8 cellular contexts compared by ENCODE assay signal in genomic region chr6:47780510-47781356, GRCh38. TPM values are rescaled to one million over a fixed set of nuclear protein-coding genes. Genes with fewer than 3 reads are reported as not detected.
A peak's percentile ranks its signal among the peaks of the same experiment; 100 is the strongest.
DNase-seq lines count a peak whose midpoint lies in the region; ATAC-seq, FAIRE-seq and TF ChIP-seq lines count a peak whose summit lies in the region.

No MANE protein-coding gene starts in this region.

- intact Hi-C loops in MCF 10A (cut with micrococcal nuclease): loop anchor here (1.0 to 2.0 kb wide), 4 partner anchors 46 to 366 kb away; no protein-coding TSS in a partner anchor

- ATAC-seq in A549 (peak; percentile 85 to 89), HG02623 (IDR thresholded peaks at IDR 0.05; ENCODE audit: unreplicated experiment) (peak; percentile 98)

- no peak overlapping the region for H2AFZ ChIP-seq in SK-N-SH (ENCODE audit: low read depth)

- TF ChIP-seq RAD21 in A549 (conservative IDR thresholded peaks at IDR 0.05 in 1 of 2, IDR thresholded peaks at IDR 0.05 in 1 of 2) (peak; percentile 76 to 80), SK-N-SH (IDR thresholded peaks at IDR 0.05; ENCODE audit: low read length) (peak; percentile 72)

- H3K27me3 Mint-ChIP-seq in MCF 10A (ENCODE audit: insufficient read depth, unreplicated experiment): no peaks in the 10 kb centered on the region

- no peak for TF ChIP-seq POLR2A in A549 (IDR thresholded peaks at IDR 0.05; ENCODE audit: low read length)

- DNase-seq in A549 (ENCODE audit: low read depth in 1 of 2, low spot score in 1 of 2) (peak; percentile 33 to 57), MV-4-11 (lab: John Stamatoyannopoulos, UW) (peak; percentile 49), SK-N-SH (peak; percentile 23), MCF 10A (ENCODE audit: unreplicated experiment) (peak; percentile 76)
- peak; percentile 11 to 22 for DNase-seq in stimulated activated CD4-positive, alpha-beta T cell treated with anti-CD3 and anti-CD28 coated beads, Interleukin-2, amount 100 ng/mL, for 24 hours

- TF ChIP-seq CTCF in A549 (IDR thresholded peaks at IDR 0.05) (peak; percentile 67), GM12875 (IDR thresholded peaks at IDR 0.05; ENCODE audit: borderline replicate concordance, insufficient read depth, low read depth, low read length) (peak; percentile 40; the same call in 1 of the 2 replicates), SK-N-SH (IDR thresholded peaks at IDR 0.05) (peak; percentile 77), MCF 10A (IDR thresholded peaks at IDR 0.05; ENCODE audit: unreplicated experiment) (peak; percentile 41)

- no peaks in the 10 kb centered on the region for H4K20me1 ChIP-seq in SK-N-SH (ENCODE audit: insufficient read depth)

- no peak for TF ChIP-seq EP300 in A549 (IDR thresholded peaks at IDR 0.05)
- TF ChIP-seq EP300 in SK-N-SH (IDR thresholded peaks at IDR 0.05; ENCODE audit: borderline replicate concordance in 1 of 2, low read depth in 1 of 2, low read length in 1 of 2): no peak

- H3K27ac ChIP-seq in A549 (peak overlapping the region; percentile 41 to 48; a peak in 3 of 6 replicates), SK-N-SH (ENCODE audit: low read depth in 2 of 2, low read length in 1 of 2) (no peak overlapping the region)

- H3K4me1 Mint-ChIP-seq in MCF 10A (ENCODE audit: insufficient read depth, unreplicated experiment): no peaks in the 10 kb centered on the region

- WGBS in A549 (ENCODE audit: missing lambda C conversion rate): 2% methylated on average over 6 of the region's 6 CpGs
- WGBS in SK-N-SH (ENCODE audit: low lambda C conversion rate): under 1% methylated on average over 6 of the region's 6 CpGs

- no peaks in the 10 kb centered on the region for H3F3A ChIP-seq in SK-N-SH (replicated peaks; ENCODE audit: insufficient read depth)

- no peak overlapping the region for H3K9ac ChIP-seq in SK-N-SH

- H3K4me1 ChIP-seq in A549: no peaks in the 10 kb centered on the region
- no peaks in the 10 kb centered on the region for H3K4me1 ChIP-seq in SK-N-SH (ENCODE audit: control insufficient read depth in 1 of 2, insufficient read depth in 2 of 2, low read depth in 1 of 2, low read length in 1 of 2)

- no peak overlapping the region for H3K4me3 Mint-ChIP-seq in MCF 10A (ENCODE audit: unreplicated experiment)

- peak; percentile 63 for FAIRE-seq in A549 (lab: Jason Lieb, UNC)
- peak; percentile 93 for FAIRE-seq in islet of Langerhans (lab: Jason Lieb, UNC)

- H3K9me3 Mint-ChIP-seq in MCF 10A (ENCODE audit: unreplicated experiment): no peaks in the 10 kb centered on the region

- no peaks in the 10 kb centered on the region for H3K36me3 Mint-ChIP-seq in MCF 10A (ENCODE audit: insufficient read depth, unreplicated experiment)

- H3K36me3 ChIP-seq in SK-N-SH (replicated peaks in 1 of 2; ENCODE audit: control insufficient read depth in 1 of 2, insufficient read depth in 2 of 2, low read length in 1 of 2): no peaks in the 10 kb centered on the region

- H3K4me3 ChIP-seq in A549: no peak overlapping the region
- H3K4me3 ChIP-seq in GM12875 (ENCODE audit: low read depth, low read length): no peak overlapping the region
- H3K4me3 ChIP-seq in SK-N-SH (ENCODE audit: low read depth in 2 of 2, low read length in 1 of 2): peak overlapping the region in 1 of 2 experiments; percentile 0; a peak in 1 of 4 replicates

- H3K9me2 ChIP-seq in SK-N-SH: no peaks in the 10 kb centered on the region

- no peaks in the 10 kb centered on the region for H3K9me3 ChIP-seq in A549
- H3K9me3 ChIP-seq in SK-N-SH: no peaks in the 10 kb centered on the region

- no TSS peak for BruUV-seq in MCF 10A (replicated peaks; lab: Mats Ljungman, UMichigan)

- peak overlapping the region; percentile 68 for H3K4me2 ChIP-seq in A549
- peak overlapping the region; percentile 65 for H3K4me2 ChIP-seq in SK-N-SH

- peak overlapping the region; percentile 39 for H3K27ac Mint-ChIP-seq in MCF 10A (ENCODE audit: low read depth, unreplicated experiment)

- H3K79me2 ChIP-seq in SK-N-SH (ENCODE audit: insufficient read depth): no peaks in the 10 kb centered on the region

- CTCF ChIA-PET in A549 (lab: Yijun Ruan, JAX) (interaction anchor here (0.6 to 4.9 kb wide), 29 partner anchors 9 to 1792 kb away, joined by 3 to 55 read pairs (median 4); partner anchors contain the start of gene ADGRF4), SK-N-SH (lab: Yijun Ruan, JAX) (interaction anchor here (0.5 to 9.3 kb wide), 13 partner anchors 10 to 932 kb away, joined by 3 to 62 read pairs (median 4); no protein-coding TSS in a partner anchor), MCF 10A (lab: Yijun Ruan, JAX) (interaction anchor here (0.6 to 7.3 kb wide), 49 partner anchors 10 to 1642 kb away, joined by 3 to 133 read pairs (median 4); partner anchors contain the start of gene ADGRF4)

- peaks cover 25% of the 10 kb centered on the region; the same call in 1 of the 2 replicates for H3K27me3 ChIP-seq in SK-N-SH (ENCODE audit: insufficient read depth)

- POLR2A ChIA-PET in A549 (lab: Yijun Ruan, JAX) (no interaction called here), SK-N-SH (lab: Yijun Ruan, JAX) (no interaction called here), MCF 10A (lab: Yijun Ruan, JAX) (interaction anchor here (0.9 to 1.5 kb wide), 3 partner anchors 134 to 150 kb away, joined by 3 to 5 read pairs (median 3); no protein-coding TSS in a partner anchor)

TF ChIP-seq in A549, 52 proteins besides CTCF, POLR2A, EP300 and RAD21:
- no peak for TF ChIP-seq USF2 (IDR thresholded peaks at IDR 0.05)
- no peak for TF ChIP-seq ATOH8 (CRISPR knock-in tag; IDR thresholded peaks at IDR 0.05; ENCODE audit: low read depth)
- no peak for TF ChIP-seq HES2 (IDR thresholded peaks at IDR 0.05)
- TF ChIP-seq MAX (IDR thresholded peaks at IDR 0.05): no peak
- no peak for TF ChIP-seq MAFK (IDR thresholded peaks at IDR 0.05; ENCODE audit: partially characterized antibody)
- peak; percentile 83 for TF ChIP-seq SMC3 (IDR thresholded peaks at IDR 0.05)

TF ChIP-seq in SK-N-SH, 30 proteins besides CTCF, POLR2A, EP300 and RAD21:
- TF ChIP-seq SMC3 (IDR thresholded peaks at IDR 0.05; ENCODE audit: low read depth, low read length): peak; percentile 71
- TF ChIP-seq RCOR1 (IDR thresholded peaks at IDR 0.05; ENCODE audit: low read length): 0 out of 2 replicates have a peak, but pooled peaks have one; percentile 14
- no peak for TF ChIP-seq TAF1 (IDR thresholded peaks at IDR 0.05; ENCODE audit: borderline replicate concordance, low read depth, low read length)
- no peak for TF ChIP-seq GABPA (IDR thresholded peaks at IDR 0.05; ENCODE audit: low read depth)

RNA-seq across cellular contexts. Expression of gene OPN5, which starts 1.1 kb away (rescaled TPM):
- not detected in 2 replicates for polyA plus RNA-seq in A549 (2011; rRNA removed)
- not detected in 2 replicates for polyA plus RNA-seq in A549 (2012; cell fraction: cytosol; rRNA removed)
- not detected in 2 replicates for polyA plus RNA-seq in A549 (2012; cell fraction: nucleus; rRNA removed)
- not detected in 3 replicates for polyA plus RNA-seq in A549 (2017; fragmentation: RNase III; extraction: RNeasy Plus Mini Kit Qiagen cat#74134 plus additional on column Dnase treatment)
- not detected in 2 replicates for polyA minus RNA-seq in A549 (2011; rRNA and poly(A)+ RNA removed)
- polyA plus RNA-seq in SK-N-SH (2012; rRNA removed): not detected in 2 replicates
- under 0.01 TPM in 1 of 2 replicates, not detected in the other for polyA plus RNA-seq in SK-N-SH (2012; cell fraction: cytosol; rRNA removed)
- not detected in 2 replicates for polyA plus RNA-seq in SK-N-SH (2012; cell fraction: nucleus; rRNA removed)
- total RNA-seq in MCF 10A (2022): not detected in 2 replicates

Comparison
In these comparisons a context has a peak if more than half of its experiments do, and no peak if none do; other contexts are left out.
1. DNase-seq: peak in every context shown above with its lines; median percentile 76 in MCF 10A; 49 in MV-4-11; 45 in A549; 23 in SK-N-SH; 16 in stimulated activated CD4-positive, alpha-beta T cell treated with anti-CD3 and anti-CD28 coated beads, Interleukin-2, amount 100 ng/mL, for 24 hours.
2. H3K27ac ChIP-seq: peak in A549 (2 of 2); none in SK-N-SH (0 of 2).
3. Of the 12 proteins assayed by ChIP-seq in both A549 and SK-N-SH: peak only in A549: none; only in SK-N-SH: RCOR1; in both: CTCF, RAD21 and SMC3; in neither: 8.
4. Peak in every context shown above with its lines, with median percentiles within 50 percentile points of each other: CTCF ChIP-seq.